ENCODE assay signal across 26 cellular contexts in genomic region chr4:1532549-1533395, GRCh38.
"Had no signal": no experiment of that assay in that cellular context is flagged by ENCODE, and none has a peak within 500 bp of the region (broad histone marks: within the 10 kb centered on the region; RNA-seq: fewer than 3 reads in every experiment).

No MANE protein-coding gene starts in this region.

- H3K9me3 Mint-ChIP-seq: activated B cell treated with CpG ODN at 0.5 μM for 24 hours; activated naive CD8-positive, alpha-beta T cell treated with anti-CD3 and anti-CD28 coated beads, Interleukin-2, amount 50 U/mL, for 24 hours; activated T-cell treated with anti-CD3 and anti-CD28 coated beads, Interleukin-2, amount 50 U/mL, for 24 hours; activated T-helper 17 cell treated with anti-CD3 and anti-CD28 coated beads, Interleukin-2, amount 50 U/mL, for 72 hours; effector memory CD8-positive, alpha-beta T cell; naive B cell; stimulated activated memory B cell treated with anti-CD40 and anti-IgM and Interleukin-4, amounts not matched to agents 10 μg/mL and 1 μg/mL and 100 μg/mL, for 72 hours had no signal

- DNase-seq: activated B cell treated with CpG ODN at 0.5 μM for 24 hours; activated CD4-positive, alpha-beta T cell treated with anti-CD3 and anti-CD28 coated beads for 36 hours; activated CD4-positive, alpha-beta T cell treated with anti-CD3 and anti-CD28 coated beads, Interleukin-2, amount 50 U/mL, for 4 hours; activated CD8-positive, alpha-beta memory T cell treated with anti-CD3 and anti-CD28 coated beads for 24 hours; activated CD8-positive, alpha-beta memory T cell treated with anti-CD3 and anti-CD28 coated beads, Interleukin-2, amount 50 U/mL, for 4 hours; activated naive CD8-positive, alpha-beta T cell treated with anti-CD3 and anti-CD28 coated beads, Interleukin-2, amount 50 U/mL, for 24 hours; activated T-cell treated with anti-CD3 and anti-CD28 coated beads, Interleukin-2, amount 50 U/mL, for 24 hours; anterior cingulate cortex; central memory CD4-positive, alpha-beta T cell; effector memory CD8-positive, alpha-beta T cell; foreskin melanocyte; hippocampal formation; mesendoderm; naive B cell; stimulated activated CD4-positive, alpha-beta T cell treated with anti-CD3 and anti-CD28 coated beads, Interleukin-2, amount 100 ng/mL, for 24 hours; stomach; T-helper 9 cell had no signal

- H3K9me3 ChIP-seq: prostate gland, right lobe of liver, stomach, suprapubic skin had no signal

- H3K27ac ChIP-seq: prostate gland, right lobe of liver, skin epidermis, stomach, suprapubic skin, tibial nerve had no signal

- ATAC-seq: activated CD4-positive, alpha-beta T cell treated with anti-CD3 and anti-CD28 coated beads for 36 hours; activated naive CD8-positive, alpha-beta T cell treated with anti-CD3 and anti-CD28 coated beads, Interleukin-2, amount 50 U/mL, for 24 hours; activated T-helper 17 cell treated with anti-CD3 and anti-CD28 coated beads, Interleukin-2, amount 50 U/mL, for 72 hours; effector memory CD8-positive, alpha-beta T cell; esophagus mucosa; right lobe of liver; stimulated activated memory B cell treated with anti-CD40 and anti-IgM and Interleukin-4, amounts not matched to agents 10 μg/mL and 1 μg/mL and 100 μg/mL, for 72 hours had no signal

- H3K36me3 ChIP-seq: prostate gland, right lobe of liver, stomach, suprapubic skin, tibial nerve had no signal

- H3K27ac Mint-ChIP-seq: activated B cell treated with CpG ODN at 0.5 μM for 24 hours; activated CD4-positive, alpha-beta T cell treated with anti-CD3 and anti-CD28 coated beads for 36 hours; activated naive CD8-positive, alpha-beta T cell treated with anti-CD3 and anti-CD28 coated beads, Interleukin-2, amount 50 U/mL, for 24 hours; activated T-cell treated with anti-CD3 and anti-CD28 coated beads, Interleukin-2, amount 50 U/mL, for 24 hours; activated T-helper 17 cell treated with anti-CD3 and anti-CD28 coated beads, Interleukin-2, amount 50 U/mL, for 72 hours; effector memory CD8-positive, alpha-beta T cell; naive B cell; stimulated activated memory B cell treated with anti-CD40 and anti-IgM and Interleukin-4, amounts not matched to agents 10 μg/mL and 1 μg/mL and 100 μg/mL, for 72 hours had no signal

- H3K4me1 Mint-ChIP-seq: activated B cell treated with CpG ODN at 0.5 μM for 24 hours; activated CD4-positive, alpha-beta T cell treated with anti-CD3 and anti-CD28 coated beads for 36 hours; activated naive CD8-positive, alpha-beta T cell treated with anti-CD3 and anti-CD28 coated beads, Interleukin-2, amount 50 U/mL, for 24 hours; activated T-helper 17 cell treated with anti-CD3 and anti-CD28 coated beads, Interleukin-2, amount 50 U/mL, for 72 hours; stimulated activated memory B cell treated with anti-CD40 and anti-IgM and Interleukin-4, amounts not matched to agents 10 μg/mL and 1 μg/mL and 100 μg/mL, for 72 hours had no signal

- H3K36me3 Mint-ChIP-seq: brain; naive B cell; stimulated activated memory B cell treated with anti-CD40 and anti-IgM and Interleukin-4, amounts not matched to agents 10 μg/mL and 1 μg/mL and 100 μg/mL, for 72 hours had no signal

- H3K4me3 Mint-ChIP-seq: activated B cell treated with CpG ODN at 0.5 μM for 24 hours; activated CD4-positive, alpha-beta T cell treated with anti-CD3 and anti-CD28 coated beads for 36 hours; activated naive CD8-positive, alpha-beta T cell treated with anti-CD3 and anti-CD28 coated beads, Interleukin-2, amount 50 U/mL, for 24 hours; activated T-cell treated with anti-CD3 and anti-CD28 coated beads, Interleukin-2, amount 50 U/mL, for 24 hours; activated T-helper 17 cell treated with anti-CD3 and anti-CD28 coated beads, Interleukin-2, amount 50 U/mL, for 72 hours; effector memory CD8-positive, alpha-beta T cell; stimulated activated memory B cell treated with anti-CD40 and anti-IgM and Interleukin-4, amounts not matched to agents 10 μg/mL and 1 μg/mL and 100 μg/mL, for 72 hours had no signal

- H3K4me1 ChIP-seq: prostate gland, right lobe of liver, suprapubic skin had no signal

- H3K4me3 ChIP-seq: prostate gland, right lobe of liver, skin epidermis, stomach, suprapubic skin, tibial nerve had no signal

- H3K27me3 ChIP-seq: right lobe of liver had no signal
